ENCODE assay signal across 20 cellular contexts in genomic region chr1:74690909-74691308, GRCh38. TPM values are rescaled to one million over a fixed set of nuclear protein-coding genes. Genes with fewer than 3 reads are reported as not detected.
"Had no signal": no experiment of that assay in that cellular context is flagged by ENCODE, and none has a peak within 500 bp of the region (broad histone marks: within the 10 kb centered on the region; RNA-seq: fewer than 3 reads in every experiment).

No MANE protein-coding gene starts in this region.

- H3K4me3 ChIP-seq: spleen, testis, upper lobe of left lung had no signal

- H3K27ac ChIP-seq: spleen, upper lobe of left lung had no signal

- H3K9me3 ChIP-seq: spleen, testis, upper lobe of left lung had no signal

- H3K27me3 ChIP-seq: spleen, testis, upper lobe of left lung had no signal

- DNase-seq: activated CD4-positive, alpha-beta memory T cell treated with anti-CD3 and anti-CD28 coated beads, Interleukin-2, amount 10 ng/mL, durations not matched to agents 7 days and 5 days; activated CD4-positive, alpha-beta T cell treated with anti-CD3 and anti-CD28 coated beads for 48 hours; activated CD4-positive, CD25-positive, alpha-beta regulatory T cell; activated naive CD4-positive, alpha-beta T cell treated with anti-CD3 and anti-CD28 coated beads for 36 hours; activated T-cell treated with anti-CD3 and anti-CD28 coated beads, Interleukin-2, amount 50 U/mL, for 1 hour; caudate nucleus; effector memory CD8-positive, alpha-beta T cell; immature natural killer cell; kidney glomerular epithelial cell; left ventricle myocardium superior; occipital lobe; spleen; stimulated activated CD4-positive, alpha-beta T cell treated with anti-CD3 and anti-CD28 coated beads, Interleukin-4, amount 100 ng/mL, for 4 hours; testis; upper lobe of left lung had no signal

- H3K36me3 ChIP-seq: spleen, upper lobe of left lung had no signal

- ATAC-seq: activated T-helper 17 cell treated with anti-CD3 and anti-CD28 coated beads, Interleukin-2, amount 50 U/mL, for 72 hours; effector memory CD8-positive, alpha-beta T cell; left ventricle myocardium superior; stimulated activated memory B cell treated with anti-CD40 and anti-IgM and Interleukin-4, amounts not matched to agents 10 μg/mL and 1 μg/mL and 100 μg/mL, for 72 hours had no signal

RNA-seq across cellular contexts. Expression of gene ERICH3, which starts 17.3 kb away (rescaled TPM):
- total RNA-seq: activated naive CD4-positive, alpha-beta T cell treated with anti-CD3 and anti-CD28 coated beads for 36 hours; activated T-helper 17 cell treated with anti-CD3 and anti-CD28 coated beads, Interleukin-2, amount 50 U/mL, for 72 hours; dermis microvascular lymphatic vessel endothelial cell; fibroblast of villous mesenchyme; left ventricle myocardium superior; myocyte had no signal
